In the genomic region with DNA sequence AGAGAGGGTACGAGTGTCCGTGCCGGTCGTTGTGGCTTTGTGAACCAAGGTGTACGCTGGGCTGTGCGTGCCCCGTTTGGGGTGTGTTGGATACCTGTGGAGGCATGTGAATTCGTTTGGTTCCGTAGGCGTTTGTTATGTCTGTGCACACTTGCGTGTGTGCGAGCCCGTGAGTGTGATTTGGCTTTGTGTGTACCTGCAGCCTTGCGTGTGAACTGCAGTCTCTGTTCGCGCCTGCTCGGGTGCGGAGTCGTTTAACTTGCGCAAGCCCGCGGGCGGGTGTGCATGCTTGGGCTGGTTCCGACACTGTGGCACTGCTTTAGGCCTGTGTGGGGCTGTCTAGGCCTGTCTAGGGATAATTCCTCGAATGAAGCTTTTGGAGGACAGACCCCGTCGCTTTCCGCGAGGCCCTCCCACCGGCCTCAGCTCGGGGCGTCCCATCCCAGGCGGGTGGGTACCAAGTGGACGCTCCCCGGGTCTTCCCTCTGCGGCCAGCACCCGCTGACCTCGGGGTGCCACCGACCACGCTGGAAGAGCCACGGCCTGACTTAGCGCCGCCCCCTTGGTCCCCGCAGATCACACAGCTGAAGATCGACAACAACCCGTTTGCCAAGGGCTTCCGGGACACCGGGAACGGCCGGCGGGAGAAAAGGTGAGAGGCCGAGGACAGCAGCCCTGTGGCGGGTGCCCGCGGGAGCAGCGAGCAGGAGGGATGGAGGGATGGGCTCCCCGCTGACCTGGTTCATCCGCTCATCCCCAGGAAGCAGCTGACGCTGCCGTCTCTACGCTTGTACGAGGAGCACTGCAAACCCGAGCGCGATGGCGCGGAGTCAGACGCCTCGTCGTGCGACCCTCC, we compare ENCODE assay signal across 8 cellular contexts. TPM values are rescaled to one million over a fixed set of nuclear protein-coding genes. Genes with fewer than 3 reads are reported as not detected.
DNase-seq lines count a peak whose midpoint lies in the region; ATAC-seq and TF ChIP-seq lines count a peak whose summit lies in the region.

No MANE protein-coding gene starts in this region.

- peaks cover 50% of the 10 kb centered on the region for H3K4me1 ChIP-seq in CD4-positive, alpha-beta memory T cell (ENCODE audit: insufficient read depth, low read length)
- peaks cover 0 to 51% (median 24%) of the 10 kb centered on the region in 4 donors for H3K4me1 ChIP-seq in Peyer's patch
- H3K4me1 ChIP-seq in esophagus muscularis mucosa = peaks cover 32 to 95% (median 91%) of the 10 kb centered on the region in 4 donors
- H3K4me1 ChIP-seq in parathyroid adenoma = peaks cover 3% of the 10 kb centered on the region

- no peak overlapping the region for H2AFZ ChIP-seq in parathyroid adenoma

- H3K4me3 ChIP-seq in CD4-positive, alpha-beta memory T cell (ENCODE audit: low read length in 2 of 2) = no peak overlapping the region
- H3K4me3 ChIP-seq in Peyer's patch = peak overlapping the region; percentile 8 to 41 (median 40)
- H3K4me3 ChIP-seq in esophagus muscularis mucosa = peak overlapping the region; percentile 33 to 74 (median 56)
- no peak overlapping the region for H3K4me3 ChIP-seq in parathyroid adenoma (ENCODE audit: low read depth, low read length)

- no peaks in the 10 kb centered on the region for H3K9me3 ChIP-seq in CD4-positive, alpha-beta memory T cell (ENCODE audit: control insufficient read depth in 1 of 2, low read length in 2 of 2)
- no peaks in the 10 kb centered on the region for H3K9me3 ChIP-seq in Peyer's patch
- H3K9me3 ChIP-seq in esophagus muscularis mucosa = no peaks in the 10 kb centered on the region
- no peaks in the 10 kb centered on the region for H3K9me3 ChIP-seq in parathyroid adenoma (ENCODE audit: control insufficient read depth, low read length)

- peak overlapping the region in 2 of 7 donors; percentile 29 to 85 for H3K27ac Mint-ChIP-seq in CD4-positive, alpha-beta memory T cell

- CTCF ChIA-PET in CD4-positive, alpha-beta memory T cell (lab: Charles Lee; ENCODE audit: partially characterized antibody) = interaction anchor here (0.6 to 2.3 kb wide), 4 partner anchors 8 to 23 kb away, joined by 3 to 7 read pairs (median 5); no protein-coding TSS in a partner anchor

- H3K36me3 Mint-ChIP-seq in CD4-positive, alpha-beta memory T cell = no peaks in the 10 kb centered on the region

- TF ChIP-seq EP300 in esophagus muscularis mucosa (IDR thresholded peaks at IDR 0.05) = no peak

- no peak overlapping the region for H3K27ac ChIP-seq in CD4-positive, alpha-beta memory T cell (ENCODE audit: low read depth, low read length)
- H3K27ac ChIP-seq in Peyer's patch (peak overlapping the region in 2 of 4 donors; percentile 71 to 77), esophagus muscularis mucosa (replicated peaks in 1 of 4) (peak overlapping the region; percentile 55 to 92 (median 78)), parathyroid adenoma (no peak overlapping the region)

- peaks cover 72% of the 10 kb centered on the region for H3K27me3 ChIP-seq in CD4-positive, alpha-beta memory T cell (ENCODE audit: insufficient read depth, low read length)
- peaks cover 0 to 53% of the 10 kb centered on the region in 2 donors for H3K27me3 ChIP-seq in Peyer's patch
- peaks cover 5 to 89% (median 16%) of the 10 kb centered on the region in 4 donors for H3K27me3 ChIP-seq in esophagus muscularis mucosa
- peaks cover 22% of the 10 kb centered on the region for H3K27me3 ChIP-seq in parathyroid adenoma (ENCODE audit: control insufficient read depth, insufficient read depth, low read length)

- no peaks in the 10 kb centered on the region for H3K79me2 ChIP-seq in parathyroid adenoma

- 50% methylated on average over 56 of the region's 71 CpGs for WGBS in esophagus muscularis mucosa

- TF ChIP-seq CTCF in Peyer's patch (IDR thresholded peaks at IDR 0.05) (no peak), esophagus muscularis mucosa (IDR thresholded peaks at IDR 0.05) (no peak), parathyroid adenoma (IDR thresholded peaks at IDR 0.05) (no peak)

- ATAC-seq in GM21737 (IDR thresholded peaks at IDR 0.05; ENCODE audit: unreplicated experiment) = no peak

- peaks cover 20 to 63% (median 35%) of the 10 kb centered on the region in 4 donors for H3K4me1 Mint-ChIP-seq in CD4-positive, alpha-beta memory T cell

- H3K36me3 ChIP-seq in CD4-positive, alpha-beta memory T cell (ENCODE audit: insufficient read depth, low read length) = no peaks in the 10 kb centered on the region
- H3K36me3 ChIP-seq in Peyer's patch (no peaks in the 10 kb centered on the region), esophagus muscularis mucosa (peaks cover 8 to 46% (median 27%) of the 10 kb centered on the region in 4 donors), parathyroid adenoma (ENCODE audit: control insufficient read depth, insufficient read depth, low read length) (no peaks in the 10 kb centered on the region)

- intact Hi-C loops in CD4-positive, alpha-beta memory T cell (cut with micrococcal nuclease) = loop anchor here (1.0 kb wide), 1 partner anchor 7 kb away; no protein-coding TSS in a partner anchor
- intact Hi-C loops in esophagus muscularis mucosa (cut with DNase I) = no loop called here

- peaks cover 52% of the 10 kb centered on the region in 2 donors for H3K27me3 Mint-ChIP-seq in CD4-positive, alpha-beta memory T cell

- peaks cover 0 to 4% (median 0%) of the 10 kb centered on the region in 8 donors for H3K9me3 Mint-ChIP-seq in CD4-positive, alpha-beta memory T cell

- DNase-seq in CD4-positive, alpha-beta memory T cell = no peak
- DNase-seq in Peyer's patch = peak in 1 of 3 donors; percentile 50
- no peak for DNase-seq in esophagus muscularis mucosa (ENCODE audit: extremely low spot score)
- no peak for DNase-seq in NCI-H146 (lab: John Stamatoyannopoulos, UW)
- DNase-seq in epidermal melanocyte (ENCODE audit: insufficient read length, low spot score) = no peak
- DNase-seq in iPS-NIHi7 (ENCODE audit: extremely low spot score) = no peak

- peak overlapping the region; percentile 71 to 86 (median 78) for H3K4me3 Mint-ChIP-seq in CD4-positive, alpha-beta memory T cell

- peak overlapping the region; percentile 35 for H3K4me2 ChIP-seq in parathyroid adenoma (ENCODE audit: low read length)

- no peak for TF ChIP-seq POLR2A in Peyer's patch (IDR thresholded peaks at IDR 0.05)
- no peak for TF ChIP-seq POLR2A in esophagus muscularis mucosa (IDR thresholded peaks at IDR 0.05; ENCODE audit: low read depth)

- H3K9ac ChIP-seq in parathyroid adenoma = no peak overlapping the region

- POLR2A ChIA-PET in CD4-positive, alpha-beta memory T cell (lab: Charles Lee; ENCODE audit: partially characterized antibody) = interaction anchor here (1.0 kb wide), 1 partner anchor 8 kb away, joined by 3 read pairs; no protein-coding TSS in a partner anchor

RNA-seq across cellular contexts. Expression of a gene that starts 4.4 kb away (rescaled TPM):
- not detected for total RNA-seq in CD4-positive, alpha-beta memory T cell
- not detected for polyA plus RNA-seq in CD4-positive, alpha-beta memory T cell
- total RNA-seq in Peyer's patch (10 to 100 TPM in 1 of 4 donors, 1 to 10 TPM in 3; 2.3 to 31.4 (median 8.2) TPM), esophagus muscularis mucosa (10 to 100 TPM; 17.9 to 42.6 (median 31.3) TPM)

RNA-seq across cellular contexts. Expression of a gene that starts 48.1 kb away (rescaled TPM):
- not detected for total RNA-seq in CD4-positive, alpha-beta memory T cell
- not detected for polyA plus RNA-seq in CD4-positive, alpha-beta memory T cell
- total RNA-seq in Peyer's patch (not detected), esophagus muscularis mucosa (not detected)

Comparison
In these comparisons a context has a peak if more than half of its experiments do, and no peak if none do; other contexts are left out.
1. H3K27ac ChIP-seq: peak in esophagus muscularis mucosa (4 of 4); none in CD4-positive, alpha-beta memory T cell (single experiment) and parathyroid adenoma (single experiment).
2. H3K4me3 ChIP-seq: peak in Peyer's patch (4 of 4) and esophagus muscularis mucosa (4 of 4); none in CD4-positive, alpha-beta memory T cell (0 of 2) and parathyroid adenoma (single experiment).